In genomic region chr1:22275626-22276395, GRCh38 we compare ENCODE assay signal across 8 cellular contexts.
DNase-seq lines count a peak whose midpoint lies in the region; ATAC-seq and TF ChIP-seq lines count a peak whose summit lies in the region.

No MANE protein-coding gene starts in this region.

- 44% methylated on average over 16 of the region's 16 CpGs for WGBS in smooth muscle cell (ENCODE audit: low lambda C conversion rate)

- H3K27me3 ChIP-seq in ascending aorta: no peaks in the 10 kb centered on the region
- no peaks in the 10 kb centered on the region for H3K27me3 ChIP-seq in smooth muscle cell (ENCODE audit: low read depth)

- no peaks in the 10 kb centered on the region for H3K79me2 ChIP-seq in smooth muscle cell (ENCODE audit: low read depth)

- H3K9ac ChIP-seq in smooth muscle cell (ENCODE audit: low read depth): no peak overlapping the region

- intact Hi-C loops in ascending aorta (cut with DNase I): no loop called here

- H3K4me3 ChIP-seq in ascending aorta (no peak overlapping the region), smooth muscle cell (no peak overlapping the region)

- H3F3A ChIP-seq in smooth muscle cell (ENCODE audit: low read depth): no peaks in the 10 kb centered on the region

- no peaks in the 10 kb centered on the region for H3K36me3 ChIP-seq in ascending aorta
- H3K36me3 ChIP-seq in smooth muscle cell (ENCODE audit: low read depth): no peaks in the 10 kb centered on the region

- H3K4me1 ChIP-seq in ascending aorta (no peaks in the 10 kb centered on the region), smooth muscle cell (ENCODE audit: low read depth) (no peaks in the 10 kb centered on the region)

- no peaks in the 10 kb centered on the region for H4K20me1 ChIP-seq in smooth muscle cell (ENCODE audit: low read depth)

- H2AFZ ChIP-seq in smooth muscle cell (ENCODE audit: low read depth): no peak overlapping the region

- ATAC-seq in HG03460 (IDR thresholded peaks at IDR 0.05; ENCODE audit: unreplicated experiment): no peak

- no peak overlapping the region for H3K4me2 ChIP-seq in smooth muscle cell

- H3K27ac ChIP-seq in ascending aorta (no peak overlapping the region), smooth muscle cell (ENCODE audit: low read depth) (no peak overlapping the region)

- H3K9me3 ChIP-seq in ascending aorta (no peaks in the 10 kb centered on the region), smooth muscle cell (replicated peaks; ENCODE audit: low read depth) (no peaks in the 10 kb centered on the region)

- TF ChIP-seq CTCF in ascending aorta (IDR thresholded peaks at IDR 0.05) (peak; percentile 8 to 67 (median 42)), smooth muscle cell (IDR thresholded peaks at IDR 0.05; ENCODE audit: borderline replicate concordance, insufficient read depth, poor library complexity, severe bottlenecking) (peak; percentile 75)

- peak; percentile 80 for DNase-seq in D341Med (ENCODE audit: low spot score)
- DNase-seq in HuH-7.5 (ENCODE audit: low spot score): peak; percentile 68
- peak; percentile 48 for DNase-seq in SK-N-DZ (ENCODE audit: low spot score)
- no peak for DNase-seq in ascending aorta (ENCODE audit: low spot score in 2 of 2)
- peak in 28 of 51 donors; percentile 3 to 51 (median 14) for DNase-seq in hypothalamus (lab: John Stamatoyannopoulos, UW)
- DNase-seq in smooth muscle cell (lab: John Stamatoyannopoulos, UW; ENCODE audit: unreplicated experiment): peak; percentile 36
- DNase-seq in central memory CD4-positive, alpha-beta T cell: no peak

Comparison
In these comparisons a context has a peak if more than half of its experiments do, and no peak if none do; other contexts are left out.
1. DNase-seq: peak in D341Med (single experiment), HuH-7.5 (single experiment), SK-N-DZ (single experiment), hypothalamus (28 of 51) and smooth muscle cell (single experiment); none in ascending aorta (0 of 2) and central memory CD4-positive, alpha-beta T cell (single experiment).